8 cellular contexts compared by ENCODE assay signal in genomic region chr4:70705856-70706461, GRCh38. TPM values are rescaled to one million over a fixed set of nuclear protein-coding genes. Genes with fewer than 3 reads are reported as not detected.
DNase-seq lines count a peak whose midpoint lies in the region; ATAC-seq and TF ChIP-seq lines count a peak whose summit lies in the region.

No MANE protein-coding gene starts in this region.

- H3K27ac ChIP-seq in SU-DHL-6 (ENCODE audit: low read depth, low read length): peak overlapping the region; percentile 77
- H3K27ac ChIP-seq in prostate gland: peak overlapping the region; percentile 92 to 97

- peak overlapping the region; percentile 94 for H3K4me2 ChIP-seq in SU-DHL-6 (ENCODE audit: low read depth, low read length, poor library complexity, severe bottlenecking)

- H3K36me3 Mint-ChIP-seq in activated naive CD4-positive, alpha-beta T cell treated with anti-CD3 and anti-CD28 coated beads, Interleukin-2, amount 10 ng/mL, durations not matched to agents 7 days and 5 days: peaks cover 2% of the 10 kb centered on the region

- H3K27ac Mint-ChIP-seq in activated naive CD4-positive, alpha-beta T cell treated with anti-CD3 and anti-CD28 coated beads, Interleukin-2, amount 10 ng/mL, durations not matched to agents 7 days and 5 days: peak overlapping the region; percentile 77

- H3K27me3 ChIP-seq in SU-DHL-6 (ENCODE audit: low read length): no peaks in the 10 kb centered on the region
- H3K27me3 ChIP-seq in prostate gland (replicated peaks; ENCODE audit: insufficient read depth): no peaks in the 10 kb centered on the region

- no peak for ATAC-seq in HG02678 (IDR thresholded peaks at IDR 0.05; ENCODE audit: unreplicated experiment)

- peaks cover 44% of the 10 kb centered on the region for H3K4me1 Mint-ChIP-seq in activated naive CD4-positive, alpha-beta T cell treated with anti-CD3 and anti-CD28 coated beads, Interleukin-2, amount 10 ng/mL, durations not matched to agents 7 days and 5 days

- H3K9me2 ChIP-seq in SU-DHL-6 (replicated peaks; ENCODE audit: insufficient read depth, low read length): no peaks in the 10 kb centered on the region

- H3K4me3 ChIP-seq in SU-DHL-6 (ENCODE audit: insufficient read depth, low read length, poor library complexity, severe bottlenecking) (peak overlapping the region; percentile 63), prostate gland (peak overlapping the region; percentile 82 to 95)

- H3K9me3 ChIP-seq in SU-DHL-6 (ENCODE audit: insufficient read depth, low read length): no peaks in the 10 kb centered on the region
- H3K9me3 ChIP-seq in prostate gland: no peaks in the 10 kb centered on the region

- peaks cover 3% of the 10 kb centered on the region for H3K4me1 ChIP-seq in prostate gland (replicated peaks)

- H2AFZ ChIP-seq in SU-DHL-6 (ENCODE audit: low read depth, low read length, severe bottlenecking): peak overlapping the region; percentile 86

- H4K20me1 ChIP-seq in SU-DHL-6 (ENCODE audit: low read depth, low read length): no peaks in the 10 kb centered on the region

- intact Hi-C loops in prostate gland (cut with DNase I): loop anchor here (2.0 kb wide), 1 partner anchor 17 kb away; the partner anchor contains the start of gene UTP3

- H3K9me3 Mint-ChIP-seq in activated naive CD4-positive, alpha-beta T cell treated with anti-CD3 and anti-CD28 coated beads, Interleukin-2, amount 10 ng/mL, durations not matched to agents 7 days and 5 days: no peaks in the 10 kb centered on the region

- DNase-seq in activated naive CD4-positive, alpha-beta T cell treated with anti-CD3 and anti-CD28 coated beads, Interleukin-2, amount 10 ng/mL, durations not matched to agents 7 days and 5 days: no peak
- DNase-seq in activated naive CD4-positive, alpha-beta T cell treated with anti-CD3 and anti-CD28 coated beads, Interleukin-2, amount 50 U/mL, for 16 hours: no peak
- DNase-seq in glomerular visceral epithelial cell (ENCODE audit: extremely low spot score) (peak; percentile 16), prostate gland (ENCODE audit: low spot score) (no peak), NCI-H146 treated with DMSO at 0.1 percent for 48 hours (lab: John Stamatoyannopoulos, UW; ENCODE audit: unreplicated experiment) (no peak), occipital lobe (lab: John Stamatoyannopoulos, UW) (no peak)

- CTCF ChIA-PET in activated naive CD4-positive, alpha-beta T cell treated with anti-CD3 and anti-CD28 coated beads, Interleukin-2, amount 10 ng/mL, durations not matched to agents 7 days and 5 days (lab: Charles Lee): interaction anchor here (0.6 to 4.2 kb wide), 9 partner anchors 8 to 304 kb away, joined by 3 to 14 read pairs (median 4); partner anchors contain the start of genes RUFY3 and UTP3

- 0 out of 2 replicates have a peak, but pooled peaks cover 13% of the 10 kb centered on the region for H3F3A ChIP-seq in SU-DHL-6 (ENCODE audit: insufficient read depth)

- no peaks in the 10 kb centered on the region for H3K27me3 Mint-ChIP-seq in activated naive CD4-positive, alpha-beta T cell treated with anti-CD3 and anti-CD28 coated beads, Interleukin-2, amount 10 ng/mL, durations not matched to agents 7 days and 5 days

- WGBS in prostate gland: 3% methylated on average over 17 of the region's 17 CpGs

- TF ChIP-seq CTCF in SU-DHL-6 (IDR thresholded peaks at IDR 0.05; ENCODE audit: insufficient read depth, low read length, poor library complexity, severe bottlenecking): no peak
- peak in 2 of 4 experiments; percentile 3 to 7 for TF ChIP-seq CTCF in prostate gland (IDR thresholded peaks at IDR 0.05)

- H3K79me2 ChIP-seq in SU-DHL-6 (ENCODE audit: insufficient read depth, low read length): no peaks in the 10 kb centered on the region

- H3K36me3 ChIP-seq in SU-DHL-6 (ENCODE audit: low read length) (no peaks in the 10 kb centered on the region), prostate gland (no peaks in the 10 kb centered on the region)

- H3K9ac ChIP-seq in SU-DHL-6 (ENCODE audit: low read length): peak overlapping the region; percentile 69

- H3K4me3 Mint-ChIP-seq in activated naive CD4-positive, alpha-beta T cell treated with anti-CD3 and anti-CD28 coated beads, Interleukin-2, amount 10 ng/mL, durations not matched to agents 7 days and 5 days: peak overlapping the region; percentile 82

- TF ChIP-seq POLR2A in prostate gland (IDR thresholded peaks at IDR 0.05): no peak

RNA-seq across cellular contexts. Expression of gene RUFY3, which starts 15.8 kb away (rescaled TPM):
- total RNA-seq in prostate gland: 100 to 1,000 TPM in 1 of 2 donors, 10 to 100 TPM in 1; 51.7 to 118 TPM
- total RNA-seq in occipital lobe: 582 TPM

RNA-seq across cellular contexts. Expression of gene UTP3, which starts 17.6 kb away (rescaled TPM):
- 10 to 100 TPM; 13.4 to 19.7 TPM for total RNA-seq in prostate gland
- 15.0 TPM for total RNA-seq in occipital lobe

RNA-seq across cellular contexts. Expression of gene JCHAIN, which starts 39.7 kb away (rescaled TPM):
- total RNA-seq in prostate gland (1 to 10 TPM in 1 of 2 donors, under 1 TPM in 1; 0.62 to 2.0 TPM), occipital lobe (not detected)
